Comparison of ENCODE assay signal across 18 cellular contexts in genomic region chr2:61287254-61287653, GRCh38.
DNase-seq lines count a peak whose midpoint lies in the region; ATAC-seq, FAIRE-seq and TF ChIP-seq lines count a peak whose summit lies in the region.
"Had no signal": no experiment of that assay in that cellular context is flagged by ENCODE, and none has a peak within 500 bp of the region (broad histone marks: within the 10 kb centered on the region; RNA-seq: fewer than 3 reads in every experiment).

No MANE protein-coding gene starts in this region.

- peak; percentile 37 for FAIRE-seq in GM19239 (lab: Jason Lieb, UNC)
- FAIRE-seq in K562 (lab: Jason Lieb, UNC): no peak

- in situ Hi-C loops in K562 (cut with MboI): no loop called here

- H4K20me1 ChIP-seq in K562 (replicated peaks; ENCODE audit: control insufficient read depth, insufficient read depth, low read length): no peaks in the 10 kb centered on the region

- no peak overlapping the region for H3K4me3 Mint-ChIP-seq in Caco-2 (ENCODE audit: unreplicated experiment)
- no peak overlapping the region for H3K4me3 Mint-ChIP-seq in activated T-cell treated with anti-CD3 and anti-CD28 coated beads, Interleukin-2, amount 50 U/mL, for 24 hours
- H3K4me3 Mint-ChIP-seq: CD14-positive monocyte had no signal

- no peaks in the 10 kb centered on the region for H3K9me3 ChIP-seq in Caco-2
- H3K9me3 ChIP-seq in K562 (replicated peaks; ENCODE audit: control insufficient read depth, insufficient read depth, low read depth, low read length): no peaks in the 10 kb centered on the region
- no peaks in the 10 kb centered on the region for H3K9me3 ChIP-seq in liver (ENCODE audit: control insufficient read depth in 4 of 4, low read length in 3 of 4)
- H3K9me3 ChIP-seq: SK-N-SH had no signal

- H3K9me3 Mint-ChIP-seq in Caco-2 (ENCODE audit: unreplicated experiment): no peaks in the 10 kb centered on the region
- no peaks in the 10 kb centered on the region for H3K9me3 Mint-ChIP-seq in activated T-cell treated with anti-CD3 and anti-CD28 coated beads, Interleukin-2, amount 50 U/mL, for 24 hours
- H3K9me3 Mint-ChIP-seq: CD14-positive monocyte had no signal

- intact Hi-C loops in Caco-2 (cut with micrococcal nuclease; ENCODE audit: unreplicated experiment) (loop anchor here (10.0 kb wide), 1 partner anchor 188 kb away; the partner anchor contains the start of gene USP34), K562 (cut with micrococcal nuclease) (no loop called here)

- no peak overlapping the region for H3K4me2 ChIP-seq in K562 (ENCODE audit: insufficient read depth, low read length)
- H3K4me2 ChIP-seq: SK-N-SH had no signal

- H3K27me3 ChIP-seq in Caco-2 (replicated peaks; ENCODE audit: control insufficient read depth, insufficient read depth, low read length) (no peaks in the 10 kb centered on the region), K562 (ENCODE audit: control insufficient read depth in 2 of 2, insufficient read depth in 2 of 2, low read length in 2 of 2) (no peaks in the 10 kb centered on the region), liver (ENCODE audit: control insufficient read depth in 4 of 4, insufficient read depth in 4 of 4, low read length in 3 of 4) (no peaks in the 10 kb centered on the region)

- peak overlapping the region; percentile 86 for H3K27ac Mint-ChIP-seq in Caco-2 (ENCODE audit: unreplicated experiment)
- H3K27ac Mint-ChIP-seq in activated T-cell treated with anti-CD3 and anti-CD28 coated beads, Interleukin-2, amount 50 U/mL, for 24 hours: no peak overlapping the region

- H3K9me1 ChIP-seq in K562 (ENCODE audit: control insufficient read depth, insufficient read depth, low read length): no peaks in the 10 kb centered on the region

- H3K36me3 Mint-ChIP-seq in Caco-2 (ENCODE audit: insufficient read depth, unreplicated experiment): peaks cover 40% of the 10 kb centered on the region
- H3K36me3 Mint-ChIP-seq in activated T-cell treated with anti-CD3 and anti-CD28 coated beads, Interleukin-2, amount 50 U/mL, for 24 hours (ENCODE audit: low read depth): peaks cover 70% of the 10 kb centered on the region

- no peak for DNase-seq in Caco-2
- DNase-seq in GM19239 (ENCODE audit: insufficient read length, low spot score): no peak
- DNase-seq in K562 (ENCODE audit: extremely low read depth in 1 of 4, low spot score in 3 of 4): no peak
- DNase-seq in cerebellar cortex (ENCODE audit: low spot score): no peak
- DNase-seq in activated T-cell treated with anti-CD3 and anti-CD28 coated beads, Interleukin-2, amount 50 U/mL, for 24 hours: no peak
- DNase-seq: AML-193, KG1, NCI-H187, NCI-H2107, NCI-H510A, NCI-H774, RPMI8226, SHP77 treated with DMSO at 0.1 percent for 48 hours, SK-N-SH had no signal

- no peak for TF ChIP-seq POLR2A in K562 (conservative IDR thresholded peaks at IDR 0.05)

- TF ChIP-seq EP300 in K562 (IDR thresholded peaks at IDR 0.05; ENCODE audit: low read length): no peak

- no peaks in the 10 kb centered on the region for H3K4me1 Mint-ChIP-seq in Caco-2 (ENCODE audit: low read depth, unreplicated experiment)
- H3K4me1 Mint-ChIP-seq in activated T-cell treated with anti-CD3 and anti-CD28 coated beads, Interleukin-2, amount 50 U/mL, for 24 hours (ENCODE audit: low read depth): peaks cover 17% of the 10 kb centered on the region

- H3K4me3 ChIP-seq in Caco-2 (ENCODE audit: low read depth, low read length): no peak overlapping the region
- H3K4me3 ChIP-seq in K562: no peak overlapping the region
- no peak overlapping the region for H3K4me3 ChIP-seq in liver (ENCODE audit: low read depth in 1 of 3, low read length in 3 of 3)

- CTCF ChIA-PET in Caco-2 (lab: Charles Lee) (interaction anchor here (0.5 kb wide), 1 partner anchor 133 kb away, joined by 5 read pairs; no protein-coding TSS in a partner anchor), K562 (lab: Yijun Ruan, JAX; ENCODE audit: low intra/inter-chr PET ratio) (no interaction called here)

- BruUV-seq in Caco-2 (replicated peaks; lab: Mats Ljungman, UMichigan) (no TSS peak), K562 (replicated peaks; lab: Mats Ljungman, UMichigan) (no TSS peak)

- ATAC-seq in K562: no peak
- no peak for ATAC-seq in GM18519 (IDR thresholded peaks at IDR 0.05; ENCODE audit: low FRiP score, unreplicated experiment)
- ATAC-seq in GM21619 (IDR thresholded peaks at IDR 0.05; ENCODE audit: unreplicated experiment): no peak

- H3K27ac ChIP-seq in K562 (ENCODE audit: extremely low read depth, low read depth, low read length): peak overlapping the region; percentile 69; the same call in 2 of the 3 replicates
- no peak overlapping the region for H3K27ac ChIP-seq in liver (ENCODE audit: low read depth in 1 of 2, low read length in 2 of 2)

- H2AFZ ChIP-seq in K562 (ENCODE audit: low read depth, low read length): no peak overlapping the region

- TF ChIP-seq CTCF in Caco-2 (IDR thresholded peaks at IDR 0.05; ENCODE audit: insufficient read depth in 1 of 2, low read depth in 1 of 2, low read length in 1 of 2, severe bottlenecking in 1 of 2, unreplicated experiment in 1 of 2) (no peak), K562 (IDR thresholded peaks at IDR 0.05 in 2 of 3, conservative IDR thresholded peaks at IDR 0.05 in 1 of 3; ENCODE audit: insufficient read depth in 2 of 3, low read depth in 1 of 3, low read length in 3 of 3) (no peak), liver (IDR thresholded peaks at IDR 0.05; ENCODE audit: low read depth, low read length, missing input control) (no peak)

- no peaks in the 10 kb centered on the region for H3K27me3 Mint-ChIP-seq in Caco-2 (ENCODE audit: insufficient read depth, unreplicated experiment)
- H3K27me3 Mint-ChIP-seq in activated T-cell treated with anti-CD3 and anti-CD28 coated beads, Interleukin-2, amount 50 U/mL, for 24 hours: no peaks in the 10 kb centered on the region

- TF ChIP-seq RAD21 in K562 (CRISPR knock-in tag; conservative IDR thresholded peaks at IDR 0.05 in 1 of 2, IDR thresholded peaks at IDR 0.05 in 1 of 2) (no peak), liver (IDR thresholded peaks at IDR 0.05) (no peak)

- H3K9ac ChIP-seq in K562 (ENCODE audit: insufficient read depth in 1 of 2, low read depth in 2 of 2, low read length in 2 of 2) (0 out of 4 replicates have a peak overlapping the region, but pooled peaks of 1 of the 2 experiments have one; percentile 5), liver (ENCODE audit: low read depth in 1 of 2, low read length in 2 of 2) (peak overlapping the region in 1 of 2 donors; percentile 31)
- H3K9ac ChIP-seq: SK-N-SH had no signal

- POLR2A ChIA-PET in Caco-2 (lab: Charles Lee): no interaction called here
- POLR2A ChIA-PET in K562 (lab: Yijun Ruan, JAX): interaction anchor here (1.9 kb wide), 1 partner anchor 12 kb away, joined by 9 read pairs; no protein-coding TSS in a partner anchor

- H3K4me1 ChIP-seq in Caco-2 (peaks cover 6% of the 10 kb centered on the region; the same call in 1 of the 2 replicates), K562 (replicated peaks in 1 of 2; ENCODE audit: control insufficient read depth in 2 of 2, insufficient read depth in 2 of 2, low read length in 2 of 2) (peaks cover 3 to 21% of the 10 kb centered on the region in 2 experiments; a peak in 3 of 5 replicates), liver (ENCODE audit: control insufficient read depth in 4 of 4, insufficient read depth in 4 of 4, low read length in 3 of 4) (peaks cover 0 to 13% (median 3%) of the 10 kb centered on the region in 4 donors)

- H3K79me2 ChIP-seq in K562 (ENCODE audit: control insufficient read depth, insufficient read depth, low read length): peaks cover 4% of the 10 kb centered on the region; the same call in 1 of the 3 replicates

- H3K36me3 ChIP-seq in Caco-2 (ENCODE audit: control insufficient read depth, insufficient read depth, low read length) (peaks cover 1% of the 10 kb centered on the region; the same call in 1 of the 2 replicates), K562 (ENCODE audit: control insufficient read depth, insufficient read depth, low read length) (peaks cover 50% of the 10 kb centered on the region; the same call in 2 of the 3 replicates), liver (ENCODE audit: control insufficient read depth in 4 of 4, insufficient read depth in 3 of 4, low read depth in 1 of 4, low read length in 3 of 4) (peaks cover 6 to 19% (median 11%) of the 10 kb centered on the region in 4 donors)

- WGBS in K562 (ENCODE audit: insufficient coverage, low coverage, missing lambda C conversion rate): 95% methylated on average over 4 of the region's 4 CpGs
- WGBS in liver: 35% methylated on average over 4 of the region's 4 CpGs

TF ChIP-seq in K562, 482 proteins besides CTCF, POLR2A, EP300 and RAD21 (continues in another document):
- TF ChIP-seq CXXC5 (CRISPR knock-in tag; IDR thresholded peaks at IDR 0.05) (peak; percentile 6; the same call in 1 of the 2 replicates), XRCC4 (IDR thresholded peaks at IDR 0.05; ENCODE audit: extremely low read depth, insufficient read depth, insufficient read length) (no peak), TBP (optimal IDR thresholded peaks at IDR 0.05; ENCODE audit: low read depth, low read length) (no peak), SAFB (IDR thresholded peaks at IDR 0.05; ENCODE audit: borderline replicate concordance, low read depth, low read length) (no peak), THAP7 (CRISPR knock-in tag; IDR thresholded peaks at IDR 0.05) (no peak), ADNP (tag; IDR thresholded peaks at IDR 0.05) (no peak), TRIM24 (IDR thresholded peaks at IDR 0.05) (no peak)

TF ChIP-seq in liver, 16 proteins besides CTCF, POLR2A, EP300 and RAD21 (continues in another document):
- TF ChIP-seq RXRA (IDR thresholded peaks at IDR 0.05) (peak; percentile 50 to 67), ATF3 (IDR thresholded peaks at IDR 0.05) (no peak), HNF4G (IDR thresholded peaks at IDR 0.05) (no peak), YY1 (IDR thresholded peaks at IDR 0.05) (no peak), FOXA1 (IDR thresholded peaks at IDR 0.05) (no peak), SP1 (IDR thresholded peaks at IDR 0.05) (peak; percentile 35)
